In the genomic region with DNA sequence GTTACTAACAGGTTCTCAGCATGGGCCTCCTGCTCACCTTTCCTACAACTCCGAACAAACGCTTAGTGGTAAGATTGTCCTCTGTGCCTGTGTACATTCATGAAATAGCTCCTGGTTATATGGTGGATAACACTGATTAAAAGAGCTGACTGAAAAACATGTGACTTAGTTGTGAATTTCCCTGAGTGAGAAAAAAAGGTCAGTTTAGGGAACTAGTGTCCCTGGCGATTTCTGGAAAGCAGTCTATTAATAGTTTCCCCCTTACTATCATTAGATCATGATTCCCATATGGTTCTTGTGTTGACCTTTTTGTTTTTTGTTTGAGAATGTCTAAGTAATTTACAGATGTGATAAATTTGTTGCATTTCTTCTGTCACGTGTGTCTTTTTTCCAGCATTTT, we compare ENCODE assay signal across 22 cellular contexts.
"Had no signal": no experiment of that assay in that cellular context is flagged by ENCODE, and none has a peak within 500 bp of the region (broad histone marks: within the 10 kb centered on the region; RNA-seq: fewer than 3 reads in every experiment).

No MANE protein-coding gene starts in this region.

- H3K4me1 ChIP-seq: colonic mucosa, foreskin keratinocyte, gastroesophageal sphincter, pancreas, sigmoid colon, upper lobe of left lung had no signal

- H3K9me3 ChIP-seq: colonic mucosa, esophagus muscularis mucosa, gastroesophageal sphincter, pancreas, sigmoid colon, spleen, thoracic aorta, tibial nerve, upper lobe of left lung had no signal

- H3K27ac ChIP-seq: colonic mucosa, esophagus muscularis mucosa, foreskin keratinocyte, pancreas, sigmoid colon, thoracic aorta had no signal

- H3K9me3 Mint-ChIP-seq: central memory CD8-positive, alpha-beta T cell; naive thymus-derived CD4-positive, alpha-beta T cell; stimulated activated memory B cell treated with anti-CD40 and anti-IgM and Interleukin-4, amounts not matched to agents 10 μg/mL and 1 μg/mL and 100 μg/mL, for 72 hours; stimulated activated naive CD8-positive, alpha-beta T cell treated with anti-CD3 and anti-CD28 coated beads, Interleukin-15, Interleukin-2, amounts not matched to agents 100 ng/mL and 50 ng/mL, for 24 hours had no signal

- ATAC-seq: foreskin keratinocyte; gastroesophageal sphincter; naive thymus-derived CD4-positive, alpha-beta T cell; stimulated activated memory B cell treated with anti-CD40 and anti-IgM and Interleukin-4, amounts not matched to agents 10 μg/mL and 1 μg/mL and 100 μg/mL, for 72 hours had no signal

- DNase-seq: colonic mucosa; dermis blood vessel endothelial cell; effector memory CD4-positive, alpha-beta T cell; foreskin keratinocyte; hypothalamus; mesendoderm; midbrain; naive thymus-derived CD4-positive, alpha-beta T cell; occipital lobe; pancreas; retina; sigmoid colon; spleen; stimulated activated CD4-positive, alpha-beta T cell treated with anti-CD3 and anti-CD28 coated beads, Interleukin-4, amount 100 ng/mL, for 4 hours; upper lobe of left lung had no signal

- H3K4me1 Mint-ChIP-seq: stimulated activated memory B cell treated with anti-CD40 and anti-IgM and Interleukin-4, amounts not matched to agents 10 μg/mL and 1 μg/mL and 100 μg/mL, for 72 hours had no signal

- H3K27me3 Mint-ChIP-seq: central memory CD8-positive, alpha-beta T cell; naive thymus-derived CD4-positive, alpha-beta T cell; stimulated activated memory B cell treated with anti-CD40 and anti-IgM and Interleukin-4, amounts not matched to agents 10 μg/mL and 1 μg/mL and 100 μg/mL, for 72 hours; stimulated activated naive CD8-positive, alpha-beta T cell treated with anti-CD3 and anti-CD28 coated beads, Interleukin-15, Interleukin-2, amounts not matched to agents 100 ng/mL and 50 ng/mL, for 24 hours had no signal

- H3K27me3 ChIP-seq: colonic mucosa, esophagus muscularis mucosa, foreskin keratinocyte, gastroesophageal sphincter, pancreas, sigmoid colon, spleen, tibial nerve, upper lobe of left lung had no signal

- H3K27ac Mint-ChIP-seq: naive thymus-derived CD4-positive, alpha-beta T cell; stimulated activated memory B cell treated with anti-CD40 and anti-IgM and Interleukin-4, amounts not matched to agents 10 μg/mL and 1 μg/mL and 100 μg/mL, for 72 hours; stimulated activated naive CD8-positive, alpha-beta T cell treated with anti-CD3 and anti-CD28 coated beads, Interleukin-15, Interleukin-2, amounts not matched to agents 100 ng/mL and 50 ng/mL, for 24 hours had no signal

- H3K4me3 Mint-ChIP-seq: central memory CD8-positive, alpha-beta T cell; naive thymus-derived CD4-positive, alpha-beta T cell; stimulated activated memory B cell treated with anti-CD40 and anti-IgM and Interleukin-4, amounts not matched to agents 10 μg/mL and 1 μg/mL and 100 μg/mL, for 72 hours; stimulated activated naive CD8-positive, alpha-beta T cell treated with anti-CD3 and anti-CD28 coated beads, Interleukin-15, Interleukin-2, amounts not matched to agents 100 ng/mL and 50 ng/mL, for 24 hours had no signal
